8 cellular contexts compared by ENCODE assay signal in genomic region chr1:226656601-226657277, GRCh38.
DNase-seq lines count a peak whose midpoint lies in the region; ATAC-seq, FAIRE-seq and TF ChIP-seq lines count a peak whose summit lies in the region.

No MANE protein-coding gene starts in this region.

- H3K9ac ChIP-seq in K562 (ENCODE audit: insufficient read depth in 1 of 2, low read depth in 2 of 2, low read length in 2 of 2) (no peak overlapping the region), mucosa of stomach (ENCODE audit: low read length) (peak overlapping the region; percentile 42)

- H3K9me3 ChIP-seq in K562 (replicated peaks; ENCODE audit: control insufficient read depth, insufficient read depth, low read depth, low read length): no peaks in the 10 kb centered on the region
- no peaks in the 10 kb centered on the region for H3K9me3 ChIP-seq in mucosa of stomach (ENCODE audit: control insufficient read depth, low read length)

- BruUV-seq in K562 (replicated peaks; lab: Mats Ljungman, UMichigan): no TSS peak

- CTCF ChIA-PET in K562 (lab: Yijun Ruan, JAX; ENCODE audit: low intra/inter-chr PET ratio): no interaction called here

- no peak overlapping the region for H3K4me3 ChIP-seq in K562
- H3K4me3 ChIP-seq in mucosa of stomach (ENCODE audit: low read length): no peak overlapping the region

- H3K36me3 ChIP-seq in K562 (ENCODE audit: control insufficient read depth, insufficient read depth, low read length): no peaks in the 10 kb centered on the region
- H3K36me3 ChIP-seq in mucosa of stomach (ENCODE audit: control insufficient read depth, insufficient read depth, low read length): no peaks in the 10 kb centered on the region

- POLR2A ChIA-PET in K562 (lab: Yijun Ruan, JAX): interaction anchor here (1.1 to 1.3 kb wide), 2 partner anchors 15 to 164 kb away, joined by 3 to 4 read pairs; no protein-coding TSS in a partner anchor

- DNase-seq in Daoy (ENCODE audit: low read depth) (peak; percentile 70), NCI-H2171 treated with DMSO at 0.1 percent for 48 hours (lab: John Stamatoyannopoulos, UW) (peak; percentile 69), K562 (ENCODE audit: extremely low read depth in 1 of 4, low spot score in 3 of 4) (no peak), Ammon's horn (ENCODE audit: low spot score) (no peak), iPS-NIHi11 (ENCODE audit: low spot score) (no peak), NCI-H526 treated with DMSO at 0.1 percent for 48 hours (lab: John Stamatoyannopoulos, UW) (no peak), GM20000 (ENCODE audit: low spot score) (no peak)

- no peak for TF ChIP-seq EP300 in K562 (IDR thresholded peaks at IDR 0.05; ENCODE audit: low read length)

- intact Hi-C loops in K562 (cut with micrococcal nuclease): no loop called here

- 1% methylated on average over 12 of the region's 12 CpGs for WGBS in K562 (ENCODE audit: insufficient coverage, low coverage, missing lambda C conversion rate)

- no peak for TF ChIP-seq RAD21 in K562 (CRISPR knock-in tag; conservative IDR thresholded peaks at IDR 0.05 in 1 of 2, IDR thresholded peaks at IDR 0.05 in 1 of 2)

- H2AFZ ChIP-seq in K562 (ENCODE audit: low read depth, low read length): no peak overlapping the region

- no peak overlapping the region for H3K4me2 ChIP-seq in K562 (ENCODE audit: insufficient read depth, low read length)

- H3K27ac ChIP-seq in K562 (ENCODE audit: extremely low read depth, low read depth, low read length): no peak overlapping the region

- no peak for FAIRE-seq in K562 (lab: Jason Lieb, UNC)

- no peak for ATAC-seq in K562

- H3K4me1 ChIP-seq in K562 (replicated peaks in 1 of 2; ENCODE audit: control insufficient read depth in 2 of 2, insufficient read depth in 2 of 2, low read length in 2 of 2): no peaks in the 10 kb centered on the region; a peak in 1 of 5 replicates
- peaks cover 18% of the 10 kb centered on the region for H3K4me1 ChIP-seq in mucosa of stomach (ENCODE audit: control insufficient read depth, insufficient read depth, low read length)

- H3K27me3 ChIP-seq in K562 (ENCODE audit: control insufficient read depth in 2 of 2, insufficient read depth in 2 of 2, low read length in 2 of 2) (peaks cover 53 to 71% of the 10 kb centered on the region in 2 experiments), mucosa of stomach (ENCODE audit: control insufficient read depth, insufficient read depth, low read length) (no peaks in the 10 kb centered on the region)

- TF ChIP-seq CTCF in K562 (IDR thresholded peaks at IDR 0.05 in 2 of 3, conservative IDR thresholded peaks at IDR 0.05 in 1 of 3; ENCODE audit: insufficient read depth in 2 of 3, low read depth in 1 of 3, low read length in 3 of 3): no peak
- no peak for TF ChIP-seq CTCF in GM20000 (IDR thresholded peaks at IDR 0.05; ENCODE audit: extremely low read depth, missing control alignments)

- H4K20me1 ChIP-seq in K562 (replicated peaks; ENCODE audit: control insufficient read depth, insufficient read depth, low read length): peaks cover 18% of the 10 kb centered on the region

- H3K9me1 ChIP-seq in K562 (ENCODE audit: control insufficient read depth, insufficient read depth, low read length): no peaks in the 10 kb centered on the region

- in situ Hi-C loops in K562 (cut with MboI): no loop called here

- no peaks in the 10 kb centered on the region for H3K79me2 ChIP-seq in K562 (ENCODE audit: control insufficient read depth, insufficient read depth, low read length)

- TF ChIP-seq POLR2A in K562 (conservative IDR thresholded peaks at IDR 0.05): no peak

TF ChIP-seq in K562, 482 proteins besides CTCF, POLR2A, EP300 and RAD21:
- TF ChIP-seq NFIC (IDR thresholded peaks at IDR 0.05) (peak; percentile 66), U2AF1 (optimal IDR thresholded peaks at IDR 0.05; ENCODE audit: low read depth, low read length) (no peak)

Comparison
In these comparisons a context has a peak if more than half of its experiments do, and no peak if none do; other contexts are left out.
1. DNase-seq: peak in Daoy (single experiment) and NCI-H2171 treated with DMSO at 0.1 percent for 48 hours (single experiment); none in K562 (0 of 4), Ammon's horn (single experiment), iPS-NIHi11 (single experiment), NCI-H526 treated with DMSO at 0.1 percent for 48 hours (single experiment) and GM20000 (single experiment).